In the genomic region with DNA sequence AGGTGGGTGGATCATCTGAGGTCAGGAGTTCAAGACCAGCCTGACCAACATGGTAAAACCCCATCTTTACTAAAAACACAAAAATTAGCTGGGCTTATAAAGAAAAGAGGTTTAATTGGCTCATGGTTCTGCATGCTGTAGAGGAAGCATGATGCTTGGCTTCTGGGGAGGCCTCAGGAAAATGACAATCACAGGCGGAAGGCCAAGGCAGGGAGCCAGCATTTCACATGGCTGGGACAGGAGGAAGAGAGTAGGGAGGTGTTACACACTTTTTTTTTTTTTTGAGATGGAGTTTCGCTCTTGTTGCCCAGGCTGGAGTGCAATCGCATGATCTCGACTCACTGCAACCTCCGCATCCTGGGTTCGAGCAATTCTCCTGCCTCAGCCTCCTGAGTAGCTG, we compare ENCODE assay signal across 14 cellular contexts. TPM values are rescaled to one million over a fixed set of nuclear protein-coding genes. Genes with fewer than 3 reads are reported as not detected.
"Had no signal": no experiment of that assay in that cellular context is flagged by ENCODE, and none has a peak within 500 bp of the region (broad histone marks: within the 10 kb centered on the region; RNA-seq: fewer than 3 reads in every experiment).

No MANE protein-coding gene starts in this region.

RNA-seq across cellular contexts. Expression of gene TMEM235, which starts 3.6 kb away (rescaled TPM):
- total RNA-seq: activated CD8-positive, alpha-beta memory T cell treated with anti-CD3 and anti-CD28 coated beads for 36 hours; activated naive CD8-positive, alpha-beta T cell treated with anti-CD3 and anti-CD28 coated beads for 36 hours; activated T-cell treated with anti-CD3 and anti-CD28 coated beads, Interleukin-2, amount 50 U/mL, for 4 hours; activated T-helper 2 cell treated with anti-CD3 and anti-CD28 coated beads, Interferon-gamma antibody, Interleukin-2, Interleukin-4, amounts not matched to agents 10 μg/mL and 5 μg/mL and 100 μg/mL, durations not matched to agents 14 hours and 24 hours and 36 hours; cardiac septum; epithelial cell of proximal tubule; foreskin keratinocyte; left lung; mononuclear cell; myocyte; omental fat pad; progenitor cell of endocrine pancreas; T-helper 17 cell; ureter had no signal
